8 cellular contexts compared by ENCODE assay signal in the genomic region with DNA sequence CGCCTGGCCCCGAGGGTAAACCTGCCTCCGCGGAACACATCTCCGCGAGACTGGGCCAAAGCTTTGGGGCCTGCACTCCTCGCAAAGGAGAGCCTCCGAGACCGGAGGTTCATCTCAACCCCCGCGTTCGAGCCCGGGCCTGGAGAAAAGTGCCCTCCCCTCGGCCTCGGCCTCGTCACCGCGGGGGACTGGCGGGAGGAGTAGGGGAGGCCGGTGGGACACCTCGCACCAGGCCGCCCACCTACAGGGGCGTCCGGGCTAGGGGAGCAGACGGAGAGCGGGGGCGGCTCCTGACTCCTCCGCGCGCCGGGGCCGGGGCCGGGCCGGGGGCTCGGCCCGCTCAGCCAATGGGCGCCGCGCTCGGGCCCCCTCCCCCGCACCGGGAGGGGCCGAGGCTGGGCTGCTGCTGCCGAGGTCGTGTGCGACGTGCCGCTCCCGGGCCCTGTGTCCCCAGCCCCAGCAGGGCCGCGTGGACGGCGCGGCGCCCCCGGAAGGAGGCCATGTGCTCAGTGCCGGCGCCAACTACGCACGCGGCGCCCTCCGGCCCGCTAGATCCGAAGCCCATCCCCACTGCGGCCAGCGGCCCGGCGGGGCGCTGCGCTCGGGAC. TPM values are rescaled to one million over a fixed set of nuclear protein-coding genes. Genes with fewer than 3 reads are reported as not detected.
DNase-seq lines count a peak whose midpoint lies in the region; ATAC-seq and TF ChIP-seq lines count a peak whose summit lies in the region.

No MANE protein-coding gene starts in this region.

- H3K4me1 Mint-ChIP-seq in chondrocyte (ENCODE audit: low read depth) = peaks cover 69% of the 10 kb centered on the region

- peak overlapping the region; percentile 96 for H3K27ac Mint-ChIP-seq in chondrocyte (ENCODE audit: unreplicated experiment)

- peaks cover 8% of the 10 kb centered on the region for H3K36me3 Mint-ChIP-seq in chondrocyte (ENCODE audit: low read depth)

- H3K4me3 Mint-ChIP-seq in chondrocyte (ENCODE audit: unreplicated experiment) = peak overlapping the region; percentile 93

- peak; percentile 46 for TF ChIP-seq CTCF in chondrocyte (IDR thresholded peaks at IDR 0.05)

- ATAC-seq in HG02588 (IDR thresholded peaks at IDR 0.05; ENCODE audit: unreplicated experiment) = peak; percentile 51
- peak; percentile 58 to 63 for ATAC-seq in activated CD4-positive, CD25-positive, alpha-beta regulatory T cell treated with anti-CD3 and anti-CD28 coated beads, Interleukin-2, amount 50 U/mL, for 24 hours
- peak; percentile 74 for ATAC-seq in left lobe of liver

- no peaks in the 10 kb centered on the region for H3K27me3 Mint-ChIP-seq in chondrocyte (ENCODE audit: low read depth)

- DNase-seq in NCI-H1436 (lab: John Stamatoyannopoulos, UW) = peak; percentile 31
- no peak for DNase-seq in NCI-H1436 treated with DMSO at 0.1 percent for 48 hours (lab: John Stamatoyannopoulos, UW)
- DNase-seq in NCI-H1092 (lab: John Stamatoyannopoulos, UW) = peak; percentile 46
- DNase-seq in chondrocyte (ENCODE audit: low spot score) = no peak
- peak; percentile 67 for DNase-seq in left lobe of liver (ENCODE audit: low spot score)
- peak; percentile 72 to 80 for DNase-seq in stimulated activated CD4-positive, alpha-beta T cell treated with anti-CD3 and anti-CD28 coated beads, Interleukin-2, amount 100 ng/mL, for 24 hours

- H3K9me3 Mint-ChIP-seq in chondrocyte (ENCODE audit: low read depth) = no peaks in the 10 kb centered on the region

RNA-seq across cellular contexts. Expression of a gene that starts 0.7 kb away (rescaled TPM):
- total RNA-seq in chondrocyte (141 to 192 TPM (median 190 TPM) in 3 replicates), left lobe of liver (9.5 TPM)

Comparison
In these comparisons a context has a peak if more than half of its experiments do, and no peak if none do; other contexts are left out.
1. DNase-seq: peak in NCI-H1436 (single experiment), NCI-H1092 (single experiment), left lobe of liver (single experiment) and stimulated activated CD4-positive, alpha-beta T cell treated with anti-CD3 and anti-CD28 coated beads, Interleukin-2, amount 100 ng/mL, for 24 hours (2 of 2); none in NCI-H1436 treated with DMSO at 0.1 percent for 48 hours (single experiment) and chondrocyte (single experiment).
2. RNA of a gene that starts 0.7 kb away (total RNA-seq): 141 to 192 TPM in chondrocyte; 9.5 TPM in left lobe of liver (single experiment); every median in the first group is over 10 times any median in the second.
3. Peak in every context shown above with its lines, with median percentiles within 50 percentile points of each other: ATAC-seq.